17 cellular contexts compared by ENCODE assay signal in the genomic region with DNA sequence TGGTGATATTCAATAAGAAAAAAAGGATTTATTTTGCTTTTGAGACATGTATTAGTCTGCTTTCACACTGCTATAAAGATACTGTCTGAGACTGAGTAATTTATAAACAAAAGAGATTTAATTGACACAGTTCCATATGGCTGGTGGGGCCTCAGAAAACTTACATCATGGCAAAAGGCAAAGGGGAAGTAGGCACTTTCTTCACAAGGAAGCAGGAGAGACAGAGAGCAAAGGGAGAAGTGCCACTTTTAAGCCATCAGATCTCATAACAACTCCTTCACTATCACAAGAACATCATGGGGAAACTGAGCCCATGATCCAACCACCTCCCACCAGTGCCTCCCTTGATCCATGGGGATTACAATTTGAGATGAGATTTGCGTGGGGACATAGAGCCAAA.
"Had no signal": no experiment of that assay in that cellular context is flagged by ENCODE, and none has a peak within 500 bp of the region (broad histone marks: within the 10 kb centered on the region; RNA-seq: fewer than 3 reads in every experiment).

No MANE protein-coding gene starts in this region.

- H3K4me1 Mint-ChIP-seq: activated CD4-positive, alpha-beta T cell treated with anti-CD3 and anti-CD28 coated beads for 36 hours had no signal

- H3K4me3 Mint-ChIP-seq: activated CD4-positive, alpha-beta T cell treated with anti-CD3 and anti-CD28 coated beads for 36 hours; activated T-helper 1 cell treated with anti-CD3 and anti-CD28 coated beads, Interleukin-12 subunit alpha, Interleukin-12 subunit beta, Interleukin-2, Interleukin-4 antibody, amounts not matched to agents 30 ng/mL and 10 ng/mL and 1 ng/mL, durations not matched to agents 14 hours and 24 hours and 36 hours; stimulated activated naive B cell treated with anti-CD40 and anti-IgM and Interleukin-4, amounts not matched to agents 10 μg/mL and 1 μg/mL and 100 μg/mL, for 72 hours had no signal

- H3K27me3 Mint-ChIP-seq: progenitor cell of endocrine pancreas; stimulated activated naive B cell treated with anti-CD40 and anti-IgM and Interleukin-4, amounts not matched to agents 10 μg/mL and 1 μg/mL and 100 μg/mL, for 72 hours had no signal

- DNase-seq: activated CD4-positive, alpha-beta T cell treated with anti-CD3 and anti-CD28 coated beads for 36 hours; activated CD4-positive, alpha-beta T cell treated with anti-CD3 and anti-CD28 coated beads, Interleukin-2, amount 50 U/mL, for 48 hours; activated gamma-delta T cell treated with Interleukin-2 at 50 U/mL for 16 hours; activated T-cell treated with anti-CD3 and anti-CD28 coated beads for 4 hours; adrenal gland; cerebellar nuclear complex; cortex of kidney; gastrocnemius medialis; heart right ventricle; left lung; occipital lobe; stimulated activated naive B cell treated with anti-CD40 and anti-IgM and Interleukin-4, amounts not matched to agents 10 μg/mL and 1 μg/mL and 100 μg/mL, for 72 hours; thyroid gland had no signal

- H3K27ac Mint-ChIP-seq: activated CD4-positive, alpha-beta T cell treated with anti-CD3 and anti-CD28 coated beads for 36 hours; activated naive CD4-positive, alpha-beta T cell treated with anti-CD3 and anti-CD28 coated beads, Interleukin-2, amount 50 U/mL, for 72 hours; activated T-helper 1 cell treated with anti-CD3 and anti-CD28 coated beads, Interleukin-12 subunit alpha, Interleukin-12 subunit beta, Interleukin-2, Interleukin-4 antibody, amounts not matched to agents 30 ng/mL and 10 ng/mL and 1 ng/mL, durations not matched to agents 14 hours and 24 hours and 36 hours; progenitor cell of endocrine pancreas; stimulated activated naive B cell treated with anti-CD40 and anti-IgM and Interleukin-4, amounts not matched to agents 10 μg/mL and 1 μg/mL and 100 μg/mL, for 72 hours had no signal

- H3K9me3 Mint-ChIP-seq: activated naive CD4-positive, alpha-beta T cell treated with anti-CD3 and anti-CD28 coated beads, Interleukin-2, amount 50 U/mL, for 72 hours; activated T-helper 1 cell treated with anti-CD3 and anti-CD28 coated beads, Interleukin-12 subunit alpha, Interleukin-12 subunit beta, Interleukin-2, Interleukin-4 antibody, amounts not matched to agents 30 ng/mL and 10 ng/mL and 1 ng/mL, durations not matched to agents 14 hours and 24 hours and 36 hours had no signal

- ATAC-seq: activated CD4-positive, alpha-beta T cell treated with anti-CD3 and anti-CD28 coated beads for 36 hours; activated naive CD4-positive, alpha-beta T cell treated with anti-CD3 and anti-CD28 coated beads, Interleukin-2, amount 50 U/mL, for 72 hours; esophagus mucosa; gastrocnemius medialis; heart right ventricle; left lung; stimulated activated naive B cell treated with anti-CD40 and anti-IgM and Interleukin-4, amounts not matched to agents 10 μg/mL and 1 μg/mL and 100 μg/mL, for 72 hours had no signal
